ENCODE assay signal across 1 cellular context in genomic region chr5:115461093-115461492, GRCh38.
TF ChIP-seq lines count a peak whose summit lies in the region.

No MANE protein-coding gene starts in this region.

TF ChIP-seq in GM23338, 12 proteins besides CTCF, POLR2A, EP300 and RAD21 (continued from another document):
- TF ChIP-seq ZNF462 (CRISPR knock-in tag; IDR thresholded peaks at IDR 0.05) (no peak), JUNB (IDR thresholded peaks at IDR 0.05; ENCODE audit: unreplicated experiment) (no peak), POLR2AphosphoS5 (IDR thresholded peaks at IDR 0.05; ENCODE audit: low read depth) (no peak), EZH2 (IDR thresholded peaks at IDR 0.05; ENCODE audit: low read depth, unreplicated experiment) (no peak), EZH2phosphoT487 (IDR thresholded peaks at IDR 0.05; ENCODE audit: unreplicated experiment) (no peak), ETS1 (IDR thresholded peaks at IDR 0.05) (no peak), NANOG (IDR thresholded peaks at IDR 0.05; ENCODE audit: borderline replicate concordance) (no peak), ZNF114 (CRISPR knock-in tag; IDR thresholded peaks at IDR 0.05) (no peak)
TF ChIP-seq in GM23338: peak in this region for 0.
